ENCODE assay signal across 24 cellular contexts in the genomic region with DNA sequence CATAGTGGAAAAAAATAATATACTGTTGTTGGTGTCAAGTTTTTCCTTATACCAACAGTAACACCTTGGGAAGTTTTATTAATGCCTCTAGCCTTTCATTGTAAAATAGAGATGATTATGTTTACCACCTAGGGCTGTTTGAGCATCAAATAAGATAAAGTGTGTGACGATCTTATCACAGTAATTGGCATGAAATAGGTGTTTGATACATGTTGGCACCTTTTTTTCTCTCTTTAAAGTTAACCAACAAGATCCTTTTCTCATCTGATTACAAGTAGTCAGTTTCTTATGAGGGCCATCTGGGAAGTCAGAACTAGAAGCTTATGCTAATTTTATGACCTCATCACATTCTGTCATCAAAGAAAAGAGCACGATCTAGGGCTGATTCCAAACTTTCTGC.
DNase-seq lines count a peak whose midpoint lies in the region; ATAC-seq, FAIRE-seq and TF ChIP-seq lines count a peak whose summit lies in the region.
"Had no signal": no experiment of that assay in that cellular context is flagged by ENCODE, and none has a peak within 500 bp of the region (broad histone marks: within the 10 kb centered on the region; RNA-seq: fewer than 3 reads in every experiment).

No MANE protein-coding gene starts in this region.

- no peak overlapping the region for H3K4me2 ChIP-seq in HepG2 (ENCODE audit: low read depth, low read length)
- H3K4me2 ChIP-seq: BLaER1 had no signal

- no peak for ATAC-seq in HepG2
- no peak for ATAC-seq in right lobe of liver
- ATAC-seq: GM12878 had no signal

- CTCF ChIA-PET in HepG2 (lab: Yijun Ruan, JAX; ENCODE audit: low intra/inter-chr PET ratio, low total read pairs), result no interaction called here

- TF ChIP-seq CTCF in HepG2 (CRISPR knock-in tag; IDR thresholded peaks at IDR 0.05), result no peak
- no peak for TF ChIP-seq CTCF in right lobe of liver (IDR thresholded peaks at IDR 0.05)
- TF ChIP-seq CTCF in VCaP (conservative IDR thresholded peaks at IDR 0.05), result no peak

- no peak overlapping the region for H3K27ac ChIP-seq in HepG2 (ENCODE audit: extremely low read length, insufficient read depth, low read length)
- H3K27ac ChIP-seq in right lobe of liver, result no peak overlapping the region
- H3K27ac ChIP-seq in VCaP, result peak overlapping the region; percentile 10; the same call in 1 of the 2 replicates
- H3K27ac ChIP-seq: BLaER1 had no signal

- no peaks in the 10 kb centered on the region for H3K36me3 ChIP-seq in HepG2 (replicated peaks in 1 of 2; ENCODE audit: control insufficient read depth in 1 of 2, insufficient read depth in 2 of 2, low read length in 2 of 2)
- H3K36me3 ChIP-seq in right lobe of liver, result no peaks in the 10 kb centered on the region
- H3K36me3 ChIP-seq: BE2C, BLaER1 had no signal

- no peak for TF ChIP-seq RAD21 in HepG2 (CRISPR knock-in tag; IDR thresholded peaks at IDR 0.05)

- no peak overlapping the region for H3K9ac ChIP-seq in HepG2 (ENCODE audit: insufficient read depth, low read depth, low read length)
- H3K9ac ChIP-seq: BLaER1 had no signal

- no peak for TF ChIP-seq EP300 in HepG2 (IDR thresholded peaks at IDR 0.05; ENCODE audit: low read depth in 2 of 2, low read length in 2 of 2)
- no peak for TF ChIP-seq EP300 in HepG2 (CRISPR knock-in tag; IDR thresholded peaks at IDR 0.05; ENCODE audit: borderline replicate concordance)

- FAIRE-seq in HepG2 (lab: Jason Lieb, UNC), result no peak
- FAIRE-seq: A204.1, GM12878, GM12892, GM18507 had no signal

- in situ Hi-C loops in HepG2 (cut with HindIII; ENCODE audit: extremely low pct_ligation_motif_present, low pct_unique_long_range_greater_than_20kb), result no loop called here

- POLR2A ChIA-PET in HepG2 (lab: Yijun Ruan, JAX), result no interaction called here

- H3K27me3 ChIP-seq in HepG2 (ENCODE audit: control insufficient read depth in 1 of 2, insufficient read depth in 2 of 2, low read length in 2 of 2) (no peaks in the 10 kb centered on the region), right lobe of liver (no peaks in the 10 kb centered on the region)
- H3K27me3 ChIP-seq: BE2C, BLaER1 had no signal

- BruUV-seq in HepG2 (replicated peaks; lab: Mats Ljungman, UMichigan), result no TSS peak

- H2AFZ ChIP-seq in HepG2 (ENCODE audit: low read length), result no peak overlapping the region

- 0% methylated on average over 2 of the region's 2 CpGs for WGBS in HepG2 (ENCODE audit: low lambda C conversion rate)
- WGBS in right lobe of liver (ENCODE audit: insufficient coverage, low coverage, low lambda C conversion rate, missing lambda C conversion rate), result 29% methylated on average over 2 of the region's 2 CpGs

- H3K79me2 ChIP-seq in HepG2 (ENCODE audit: insufficient read depth, low read length), result no peaks in the 10 kb centered on the region

- H4K20me1 ChIP-seq in HepG2 (ENCODE audit: insufficient read depth, low read length), result no peaks in the 10 kb centered on the region
- H4K20me1 ChIP-seq: BLaER1 had no signal

- H3K4me3 ChIP-seq in HepG2 (replicated peaks in 1 of 3; ENCODE audit: insufficient read depth in 1 of 3, low read depth in 2 of 3, low read length in 3 of 3), result no peak overlapping the region
- H3K4me3 ChIP-seq in right lobe of liver, result no peak overlapping the region
- H3K4me3 ChIP-seq: BLaER1, GM12878 had no signal

- TF ChIP-seq POLR2A in HepG2 (IDR thresholded peaks at IDR 0.05; ENCODE audit: insufficient read depth in 1 of 2, low read depth in 2 of 2, low read length in 2 of 2) (no peak), right lobe of liver (IDR thresholded peaks at IDR 0.05) (no peak)

- no peaks in the 10 kb centered on the region for H3K4me1 ChIP-seq in HepG2 (ENCODE audit: insufficient read depth, low read length)
- H3K4me1 ChIP-seq in right lobe of liver, result no peaks in the 10 kb centered on the region
- H3K4me1 ChIP-seq: BE2C, BLaER1 had no signal

- DNase-seq in HepG2 (ENCODE audit: low spot score), result no peak
- no peak for DNase-seq in right lobe of liver
- no peak for DNase-seq in kidney glomerular epithelial cell (lab: John Stamatoyannopoulos, UW)
- DNase-seq in hypothalamus (lab: John Stamatoyannopoulos, UW), result no peak
- DNase-seq: 8988T; ACHN; BE2C; C1 segment of cervical spinal cord; CD4-positive, alpha-beta memory T cell; CD4-positive, CD25-positive, alpha-beta regulatory T cell; CD8-positive, alpha-beta memory T cell; COR-L47; DMS153; DMS53; DMS79; DND-41; EL; GDM1 had no signal

- intact Hi-C loops in HepG2 (cut with micrococcal nuclease; ENCODE audit: unreplicated experiment), result no loop called here
- intact Hi-C loops in right lobe of liver (cut with DNase I), result no loop called here

- H3K9me3 ChIP-seq in HepG2 (ENCODE audit: low read length) (no peaks in the 10 kb centered on the region), right lobe of liver (no peaks in the 10 kb centered on the region)
- H3K9me3 ChIP-seq: BE2C, BLaER1 had no signal

TF ChIP-seq in HepG2, 621 proteins besides CTCF, POLR2A, EP300 and RAD21:
- TF ChIP-seq ATF7 (IDR thresholded peaks at IDR 0.05) (peak; percentile 59), ATF7 (CRISPR knock-in tag; IDR thresholded peaks at IDR 0.05) (no peak), RBAK (CRISPR knock-in tag; IDR thresholded peaks at IDR 0.05) (no peak), CREB1 (IDR thresholded peaks at IDR 0.05) (0 out of 2 replicates have a peak, but pooled peaks have one; percentile 25), CREB1 (CRISPR knock-in tag; IDR thresholded peaks at IDR 0.05) (no peak)
TF ChIP-seq in HepG2: peak in this region for 2.
